Comparison of ENCODE assay signal across 15 cellular contexts in the genomic region with DNA sequence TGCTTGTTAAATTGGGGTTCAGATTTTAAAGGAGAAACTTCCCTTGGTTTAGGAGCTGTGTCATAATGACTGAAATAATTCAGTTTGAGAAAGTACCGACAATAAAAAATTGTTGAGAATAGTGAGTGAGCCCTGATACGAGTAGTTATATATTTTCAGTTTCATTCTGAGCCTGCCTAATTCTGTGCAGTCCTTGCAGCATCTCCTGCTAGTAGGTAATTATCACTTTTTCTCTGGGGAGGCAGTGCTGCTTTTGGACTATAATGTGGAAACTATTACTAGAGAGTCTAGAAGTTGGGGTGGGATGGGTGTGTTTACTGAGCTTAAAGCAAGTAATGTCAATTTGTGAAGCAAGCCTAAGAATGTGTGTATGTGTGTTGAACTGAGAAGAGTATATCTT.
A peak's percentile ranks its signal among the peaks of the same experiment; 100 is the strongest.
DNase-seq lines count a peak whose midpoint lies in the region; ATAC-seq lines count a peak whose summit lies in the region.
"Had no signal": no experiment of that assay in that cellular context is flagged by ENCODE, and none has a peak within 500 bp of the region (broad histone marks: within the 10 kb centered on the region; RNA-seq: fewer than 3 reads in every experiment).

No MANE protein-coding gene starts in this region.

- peak overlapping the region; percentile 0 for H3K27ac Mint-ChIP-seq in central memory CD8-positive, alpha-beta T cell (ENCODE audit: low read depth)
- H3K27ac Mint-ChIP-seq: activated B cell treated with CpG ODN at 0.5 μM for 24 hours had no signal

- H3K36me3 Mint-ChIP-seq in central memory CD8-positive, alpha-beta T cell (ENCODE audit: insufficient read depth) = peaks cover 34% of the 10 kb centered on the region

- peaks cover 54% of the 10 kb centered on the region for H3K4me1 Mint-ChIP-seq in central memory CD8-positive, alpha-beta T cell

- no peak for DNase-seq in central memory CD8-positive, alpha-beta T cell (ENCODE audit: low spot score in 2 of 2)
- DNase-seq in DMS53 (lab: John Stamatoyannopoulos, UW) (no peak), T-helper 9 cell (no peak)
- DNase-seq in activated CD4-positive, alpha-beta T cell treated with anti-CD3 and anti-CD28 coated beads, Interleukin-2, amount 50 U/mL, for 4 hours = no peak
- DNase-seq: activated B cell treated with CpG ODN at 0.5 μM for 24 hours; activated gamma-delta T cell; cerebellar nuclear complex; COR-L47; heart left ventricle; NCI-H1436 treated with DMSO at 0.1 percent for 48 hours; NK-92 treated with Interleukin-12 subunit alpha and Interleukin-12 subunit beta, amount 100 ng/mL, for 24 hours had no signal

- H3K27me3 Mint-ChIP-seq in central memory CD8-positive, alpha-beta T cell = no peaks in the 10 kb centered on the region
- H3K27me3 Mint-ChIP-seq: activated B cell treated with CpG ODN at 0.5 μM for 24 hours had no signal

- no peak overlapping the region for H3K4me3 Mint-ChIP-seq in central memory CD8-positive, alpha-beta T cell
- H3K4me3 Mint-ChIP-seq: activated B cell treated with CpG ODN at 0.5 μM for 24 hours, neural crest cell had no signal

- ATAC-seq in GM18499 (IDR thresholded peaks at IDR 0.05; ENCODE audit: insufficient read depth, unreplicated experiment) (peak; percentile 58), GM19328 (IDR thresholded peaks at IDR 0.05; ENCODE audit: unreplicated experiment) (peak; percentile 65), HG03025 (IDR thresholded peaks at IDR 0.05; ENCODE audit: low FRiP score, unreplicated experiment) (peak; percentile 68)
- ATAC-seq in central memory CD8-positive, alpha-beta T cell (replicated peaks; ENCODE audit: extremely low read depth, poor library complexity, severe bottlenecking) = no peak
- ATAC-seq: heart left ventricle had no signal

- no peaks in the 10 kb centered on the region for H3K9me3 Mint-ChIP-seq in central memory CD8-positive, alpha-beta T cell
- H3K9me3 Mint-ChIP-seq: activated B cell treated with CpG ODN at 0.5 μM for 24 hours, neural crest cell had no signal
